In the genomic region with DNA sequence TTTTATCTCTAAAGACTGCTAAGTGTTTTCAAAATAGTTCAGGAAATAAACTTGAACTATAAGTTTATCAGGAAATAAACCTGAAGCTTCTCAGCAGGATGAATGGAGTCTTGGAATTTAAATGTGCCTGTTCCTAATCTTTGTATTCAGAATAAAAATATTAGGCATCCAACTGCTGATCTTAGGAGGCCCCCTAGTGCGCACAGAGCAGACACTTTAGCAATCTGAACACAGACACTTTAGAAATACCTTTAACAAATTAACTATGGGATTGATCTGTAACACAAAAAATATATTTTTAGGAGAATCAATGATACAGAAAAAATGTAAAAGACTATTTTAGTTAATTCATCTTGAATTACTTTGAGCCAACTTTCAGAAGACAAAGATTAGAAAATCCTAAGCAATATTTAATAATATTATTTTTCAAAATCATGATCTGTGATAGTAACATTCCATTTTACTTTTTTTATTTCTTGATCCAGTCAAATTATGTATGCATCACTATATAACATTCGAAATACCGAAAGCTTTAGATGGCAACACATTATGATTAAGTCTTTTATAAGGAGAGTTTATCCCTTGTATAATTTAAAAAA, we compare ENCODE assay signal across 8 cellular contexts.
DNase-seq lines count a peak whose midpoint lies in the region; ATAC-seq, FAIRE-seq and TF ChIP-seq lines count a peak whose summit lies in the region.

No MANE protein-coding gene starts in this region.

- H3K36me3 ChIP-seq in MG63 (no peaks in the 10 kb centered on the region), aorta (ENCODE audit: control insufficient read depth in 1 of 2, insufficient read depth in 2 of 2, low read length in 1 of 2) (no peaks in the 10 kb centered on the region)

- in situ Hi-C loops in G401 (cut with HindIII; ENCODE audit: low sequenced_read_pairs), result no loop called here

- FAIRE-seq in GM12891 (lab: Jason Lieb, UNC), result no peak

- ATAC-seq in aorta (ENCODE audit: low FRiP score), result peak; percentile 74
- ATAC-seq in WTC11, result no peak; the same call in 1 of the 2 replicates

- TF ChIP-seq CTCF in mesothelial cell of epicardium (IDR thresholded peaks at IDR 0.05; ENCODE audit: unreplicated experiment) (peak; percentile 29), WTC11 (IDR thresholded peaks at IDR 0.05) (no peak)

- no peak overlapping the region for H3K27ac Mint-ChIP-seq in mesothelial cell of epicardium
- H3K27ac Mint-ChIP-seq in WTC11, result no peak overlapping the region

- H3K9me3 Mint-ChIP-seq in mesothelial cell of epicardium (peaks cover 48% of the 10 kb centered on the region), WTC11 (peaks cover 31% of the 10 kb centered on the region)

- no peak for TF ChIP-seq POLR2A in GM12891 (IDR thresholded peaks at IDR 0.05; ENCODE audit: low read depth, low read length)

- H3K27me3 Mint-ChIP-seq in mesothelial cell of epicardium (ENCODE audit: low read depth), result peaks cover 5% of the 10 kb centered on the region
- peaks cover 6% of the 10 kb centered on the region for H3K27me3 Mint-ChIP-seq in WTC11 (ENCODE audit: low read depth)

- H3K4me1 Mint-ChIP-seq in mesothelial cell of epicardium (peaks cover 1% of the 10 kb centered on the region), WTC11 (no peaks in the 10 kb centered on the region)

- peaks cover 3% of the 10 kb centered on the region; the same call in 1 of the 2 replicates for H3K9me3 ChIP-seq in MG63
- H3K9me3 ChIP-seq in aorta (ENCODE audit: control insufficient read depth, low read length), result no peaks in the 10 kb centered on the region

- H3K36me3 Mint-ChIP-seq in mesothelial cell of epicardium, result peaks cover 14% of the 10 kb centered on the region
- peaks cover 4% of the 10 kb centered on the region; the same call in 1 of the 2 replicates for H3K36me3 Mint-ChIP-seq in WTC11

- H3K4me3 Mint-ChIP-seq in mesothelial cell of epicardium (no peak overlapping the region), WTC11 (no peak overlapping the region)

- H3K27me3 ChIP-seq in MG63 (no peaks in the 10 kb centered on the region), aorta (ENCODE audit: control insufficient read depth in 1 of 2, insufficient read depth in 2 of 2, low read length in 1 of 2) (no peaks in the 10 kb centered on the region)

- H3K4me1 ChIP-seq in aorta (ENCODE audit: control insufficient read depth in 1 of 2, insufficient read depth in 2 of 2, low read length in 2 of 2), result no peaks in the 10 kb centered on the region

- DNase-seq in G401 (ENCODE audit: low spot score) (peak; percentile 42), MG63 (peak; percentile 21), T-helper 9 cell (peak; percentile 12), mesothelial cell of epicardium (ENCODE audit: low spot score in 2 of 2, unreplicated experiment in 2 of 2) (peak in 1 of 2 experiments; percentile 53), aorta (no peak), WTC11 (ENCODE audit: low spot score) (no peak), GM12891 (ENCODE audit: insufficient read length, low spot score) (no peak)
- peak; percentile 4 for DNase-seq in effector CD8-positive, alpha-beta T cell (lab: John Stamatoyannopoulos, UW)

- intact Hi-C loops in aorta (cut with DNase I), result loop anchor here (5.0 to 10.0 kb wide), 3 partner anchors 142 to 495 kb away; a partner anchor contains a TSS

- POLR2A ChIA-PET in WTC11 (lab: Charles Lee), result no interaction called here

- H3K27ac ChIP-seq in aorta (ENCODE audit: low read depth in 1 of 2, low read length in 2 of 2), result no peak overlapping the region

- WGBS in aorta, 2 donors, result 56 to 58% methylated on average over 3 of the region's 3 CpGs

- CTCF ChIA-PET in WTC11 (lab: Charles Lee), result no interaction called here

- H3K4me3 ChIP-seq in MG63, result no peak overlapping the region
- H3K4me3 ChIP-seq in aorta (ENCODE audit: low read length in 2 of 2), result no peak overlapping the region

TF ChIP-seq in WTC11, 78 proteins besides CTCF, POLR2A, EP300 and RAD21 (continues in another document):
- TF ChIP-seq, protein P1, sequence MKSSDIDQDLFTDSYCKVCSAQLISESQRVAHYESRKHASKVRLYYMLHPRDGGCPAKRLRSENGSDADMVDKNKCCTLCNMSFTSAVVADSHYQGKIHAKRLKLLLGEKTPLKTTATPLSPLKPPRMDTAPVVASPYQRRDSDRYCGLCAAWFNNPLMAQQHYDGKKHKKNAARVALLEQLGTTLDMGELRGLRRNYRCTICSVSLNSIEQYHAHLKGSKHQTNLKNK (CRISPR knock-in tag; IDR thresholded peaks at IDR 0.05), result no peak
- no peak for TF ChIP-seq RORB (CRISPR knock-in tag; IDR thresholded peaks at IDR 0.05)
- no peak for TF ChIP-seq KAT7 (CRISPR knock-in tag; IDR thresholded peaks at IDR 0.05; ENCODE audit: borderline replicate concordance)
- TF ChIP-seq ZNF263 (CRISPR knock-in tag; IDR thresholded peaks at IDR 0.05; ENCODE audit: low read depth), result no peak
- TF ChIP-seq, protein P2, sequence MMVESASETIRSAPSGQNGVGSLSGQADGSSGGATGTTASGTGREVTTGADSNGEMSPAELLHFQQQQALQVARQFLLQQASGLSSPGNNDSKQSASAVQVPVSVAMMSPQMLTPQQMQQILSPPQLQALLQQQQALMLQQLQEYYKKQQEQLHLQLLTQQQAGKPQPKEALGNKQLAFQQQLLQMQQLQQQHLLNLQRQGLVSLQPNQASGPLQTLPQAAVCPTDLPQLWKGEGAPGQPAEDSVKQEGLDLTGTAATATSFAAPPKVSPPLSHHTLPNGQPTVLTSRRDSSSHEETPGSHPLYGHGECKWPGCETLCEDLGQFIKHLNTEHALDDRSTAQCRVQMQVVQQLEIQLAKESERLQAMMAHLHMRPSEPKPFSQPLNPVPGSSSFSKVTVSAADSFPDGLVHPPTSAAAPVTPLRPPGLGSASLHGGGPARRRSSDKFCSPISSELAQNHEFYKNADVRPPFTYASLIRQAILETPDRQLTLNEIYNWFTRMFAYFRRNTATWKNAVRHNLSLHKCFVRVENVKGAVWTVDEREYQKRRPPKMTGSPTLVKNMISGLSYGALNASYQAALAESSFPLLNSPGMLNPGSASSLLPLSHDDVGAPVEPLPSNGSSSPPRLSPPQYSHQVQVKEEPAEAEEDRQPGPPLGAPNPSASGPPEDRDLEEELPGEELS (CRISPR knock-in tag; IDR thresholded peaks at IDR 0.05), result no peak
- TF ChIP-seq, protein P3, sequence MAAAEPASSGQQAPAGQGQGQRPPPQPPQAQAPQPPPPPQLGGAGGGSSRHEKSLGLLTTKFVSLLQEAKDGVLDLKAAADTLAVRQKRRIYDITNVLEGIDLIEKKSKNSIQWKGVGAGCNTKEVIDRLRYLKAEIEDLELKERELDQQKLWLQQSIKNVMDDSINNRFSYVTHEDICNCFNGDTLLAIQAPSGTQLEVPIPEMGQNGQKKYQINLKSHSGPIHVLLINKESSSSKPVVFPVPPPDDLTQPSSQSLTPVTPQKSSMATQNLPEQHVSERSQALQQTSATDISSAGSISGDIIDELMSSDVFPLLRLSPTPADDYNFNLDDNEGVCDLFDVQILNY (CRISPR knock-in tag; IDR thresholded peaks at IDR 0.05), result no peak
- TF ChIP-seq ZNF232 (CRISPR knock-in tag; IDR thresholded peaks at IDR 0.05), result no peak
- TF ChIP-seq ZNF671 (CRISPR knock-in tag; IDR thresholded peaks at IDR 0.05), result no peak
- no peak for TF ChIP-seq RELA (CRISPR knock-in tag; IDR thresholded peaks at IDR 0.05; ENCODE audit: borderline replicate concordance)
- no peak for TF ChIP-seq PRRX2 (CRISPR knock-in tag; IDR thresholded peaks at IDR 0.05)
- no peak for TF ChIP-seq EMX1 (CRISPR knock-in tag; IDR thresholded peaks at IDR 0.05)

TF ChIP-seq in GM12891, 5 proteins besides CTCF, POLR2A, EP300 and RAD21:
- TF ChIP-seq TAF1 (IDR thresholded peaks at IDR 0.05; ENCODE audit: low read depth, low read length) (no peak), PAX5 (IDR thresholded peaks at IDR 0.05; ENCODE audit: insufficient read depth, low read length, severe bottlenecking) (no peak), POLR2AphosphoS5 (IDR thresholded peaks at IDR 0.05; ENCODE audit: low read depth, low read length) (no peak), POU2F2 (IDR thresholded peaks at IDR 0.05; ENCODE audit: low read depth, low read length) (no peak), SPI1 (IDR thresholded peaks at IDR 0.05; ENCODE audit: low read depth, low read length) (no peak)
TF ChIP-seq in GM12891: peak in this region for 0.

Comparison
In these comparisons a context has a peak if more than half of its experiments do, and no peak if none do; other contexts are left out.
1. DNase-seq: peak in G401 (single experiment), MG63 (single experiment), T-helper 9 cell (single experiment) and effector CD8-positive, alpha-beta T cell (single experiment); none in aorta (0 of 2), WTC11 (single experiment) and GM12891 (single experiment).